1 cellular context compared by ENCODE assay signal in genomic region chr7:47923081-47923875, GRCh38. TPM values are rescaled to one million over a fixed set of nuclear protein-coding genes. Genes with fewer than 3 reads are reported as not detected.
"Had no signal": no experiment of that assay in that cellular context is flagged by ENCODE, and none has a peak within 500 bp of the region (broad histone marks: within the 10 kb centered on the region; RNA-seq: fewer than 3 reads in every experiment).

No MANE protein-coding gene starts in this region.

RNA-seq across cellular contexts. Expression of gene PKD1L1, which starts 25.0 kb away (rescaled TPM):
- total RNA-seq: HT-29 had no signal
